ENCODE assay signal across 28 cellular contexts in genomic region chr5:158058208-158058607, GRCh38.
"Had no signal": no experiment of that assay in that cellular context is flagged by ENCODE, and none has a peak within 500 bp of the region (broad histone marks: within the 10 kb centered on the region; RNA-seq: fewer than 3 reads in every experiment).

No MANE protein-coding gene starts in this region.

- H3K27ac ChIP-seq: esophagus muscularis mucosa, gastroesophageal sphincter, testis, vagina had no signal

- H3K27me3 ChIP-seq: testis, vagina had no signal

- ATAC-seq: gastroesophageal sphincter; left lobe of liver; naive thymus-derived CD8-positive, alpha-beta T cell; WTC11 had no signal

- H3K4me3 Mint-ChIP-seq: activated naive CD4-positive, alpha-beta T cell treated with anti-CD3 and anti-CD28 coated beads for 36 hours; activated naive CD8-positive, alpha-beta T cell treated with anti-CD3 and anti-CD28 coated beads, Interleukin-2, amount 10 ng/mL, durations not matched to agents 7 days and 5 days; dendritic cell treated with granulocyte-macrophage colony-stimulating factor and Interleukin-4, amounts not matched to agents 40 ng/mL and 50 ng/mL, for 4 days; mesothelial cell of epicardium; naive thymus-derived CD8-positive, alpha-beta T cell; T-helper 1 cell treated with Interleukin-12 subunit alpha and Interleukin-12 subunit beta and Interleukin-4 antibody, amounts not matched to agents 30 μg/mL and 1 μg/mL, for 36 hours; type B pancreatic cell; WTC11 had no signal

- H3K9me3 ChIP-seq: esophagus muscularis mucosa, gastroesophageal sphincter, testis, vagina had no signal

- H3K4me3 ChIP-seq: esophagus muscularis mucosa, gastroesophageal sphincter, lung, testis, vagina had no signal

- H3K9me3 Mint-ChIP-seq: activated naive CD4-positive, alpha-beta T cell treated with anti-CD3 and anti-CD28 coated beads for 36 hours; activated naive CD8-positive, alpha-beta T cell treated with anti-CD3 and anti-CD28 coated beads, Interleukin-2, amount 10 ng/mL, durations not matched to agents 7 days and 5 days; dendritic cell treated with granulocyte-macrophage colony-stimulating factor and Interleukin-4, amounts not matched to agents 40 ng/mL and 50 ng/mL, for 4 days; naive thymus-derived CD8-positive, alpha-beta T cell; T-helper 1 cell treated with Interleukin-12 subunit alpha and Interleukin-12 subunit beta and Interleukin-4 antibody, amounts not matched to agents 30 μg/mL and 1 μg/mL, for 36 hours; type B pancreatic cell; WTC11 had no signal

- FAIRE-seq: islet of Langerhans had no signal

- DNase-seq: activated CD4-positive, alpha-beta T cell treated with anti-CD3 and anti-CD28 coated beads for 4 hours; activated CD4-positive, alpha-beta T cell treated with anti-CD3 and anti-CD28 coated beads, Interleukin-2, amount 50 U/mL, for 48 hours; activated naive CD4-positive, alpha-beta T cell treated with anti-CD3 and anti-CD28 coated beads for 36 hours; activated naive CD8-positive, alpha-beta T cell treated with anti-CD3 and anti-CD28 coated beads, Interleukin-2, amount 10 ng/mL, durations not matched to agents 7 days and 5 days; activated T-cell treated with anti-CD3 and anti-CD28 coated beads, Interleukin-2, amount 50 U/mL, for 48 hours; amniotic stem cell; caudate nucleus; effector CD8-positive, alpha-beta T cell; head of caudate nucleus; hypothalamus; naive thymus-derived CD8-positive, alpha-beta T cell; retina; stimulated activated CD4-positive, alpha-beta T cell treated with anti-CD3 and anti-CD28 coated beads, Interleukin-2, amount 100 ng/mL, for 48 hours; stimulated activated naive CD4-positive, alpha-beta T cell; T1000; testis had no signal

- H3K36me3 Mint-ChIP-seq: activated naive CD8-positive, alpha-beta T cell treated with anti-CD3 and anti-CD28 coated beads, Interleukin-2, amount 10 ng/mL, durations not matched to agents 7 days and 5 days; mesothelial cell of epicardium; naive thymus-derived CD8-positive, alpha-beta T cell; type B pancreatic cell; WTC11 had no signal

- H3K4me1 Mint-ChIP-seq: activated naive CD8-positive, alpha-beta T cell treated with anti-CD3 and anti-CD28 coated beads, Interleukin-2, amount 10 ng/mL, durations not matched to agents 7 days and 5 days; naive thymus-derived CD8-positive, alpha-beta T cell had no signal

- H3K4me1 ChIP-seq: testis had no signal

- H3K36me3 ChIP-seq: esophagus muscularis mucosa, gastroesophageal sphincter, vagina had no signal

- H3K27ac Mint-ChIP-seq: activated naive CD4-positive, alpha-beta T cell treated with anti-CD3 and anti-CD28 coated beads for 36 hours; activated naive CD8-positive, alpha-beta T cell treated with anti-CD3 and anti-CD28 coated beads, Interleukin-2, amount 10 ng/mL, durations not matched to agents 7 days and 5 days; dendritic cell treated with granulocyte-macrophage colony-stimulating factor and Interleukin-4, amounts not matched to agents 40 ng/mL and 50 ng/mL, for 4 days; mesothelial cell of epicardium; naive thymus-derived CD8-positive, alpha-beta T cell; progenitor cell of endocrine pancreas; T-helper 1 cell treated with Interleukin-12 subunit alpha and Interleukin-12 subunit beta and Interleukin-4 antibody, amounts not matched to agents 30 μg/mL and 1 μg/mL, for 36 hours; type B pancreatic cell; WTC11 had no signal
